ENCODE assay signal across 1 cellular context in the genomic region with DNA sequence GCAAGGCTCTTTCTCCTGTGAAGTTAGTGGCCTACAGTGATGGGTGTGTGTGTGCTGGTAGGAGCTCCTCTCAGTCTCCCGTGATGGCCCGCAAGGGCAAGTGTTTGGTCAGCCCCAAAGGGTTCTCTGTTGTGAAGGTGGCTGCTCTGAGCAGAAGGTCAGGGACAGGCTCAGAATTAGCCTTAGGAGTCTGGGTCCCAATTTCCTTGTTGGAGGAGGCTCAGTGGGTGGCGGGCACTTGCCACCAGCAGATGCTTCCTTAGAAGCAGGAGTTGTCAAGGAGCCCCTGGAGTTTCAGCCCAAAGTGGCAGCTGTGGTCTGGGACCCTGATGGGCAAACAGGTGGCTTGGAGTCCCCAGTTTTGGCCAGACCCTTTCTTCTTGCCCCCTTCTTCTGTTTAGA.
TF ChIP-seq lines count a peak whose summit lies in the region.

No MANE protein-coding gene starts in this region.

TF ChIP-seq in GM23338, 12 proteins besides CTCF, POLR2A, EP300 and RAD21 (continued from another document):
- TF ChIP-seq, protein P1, sequence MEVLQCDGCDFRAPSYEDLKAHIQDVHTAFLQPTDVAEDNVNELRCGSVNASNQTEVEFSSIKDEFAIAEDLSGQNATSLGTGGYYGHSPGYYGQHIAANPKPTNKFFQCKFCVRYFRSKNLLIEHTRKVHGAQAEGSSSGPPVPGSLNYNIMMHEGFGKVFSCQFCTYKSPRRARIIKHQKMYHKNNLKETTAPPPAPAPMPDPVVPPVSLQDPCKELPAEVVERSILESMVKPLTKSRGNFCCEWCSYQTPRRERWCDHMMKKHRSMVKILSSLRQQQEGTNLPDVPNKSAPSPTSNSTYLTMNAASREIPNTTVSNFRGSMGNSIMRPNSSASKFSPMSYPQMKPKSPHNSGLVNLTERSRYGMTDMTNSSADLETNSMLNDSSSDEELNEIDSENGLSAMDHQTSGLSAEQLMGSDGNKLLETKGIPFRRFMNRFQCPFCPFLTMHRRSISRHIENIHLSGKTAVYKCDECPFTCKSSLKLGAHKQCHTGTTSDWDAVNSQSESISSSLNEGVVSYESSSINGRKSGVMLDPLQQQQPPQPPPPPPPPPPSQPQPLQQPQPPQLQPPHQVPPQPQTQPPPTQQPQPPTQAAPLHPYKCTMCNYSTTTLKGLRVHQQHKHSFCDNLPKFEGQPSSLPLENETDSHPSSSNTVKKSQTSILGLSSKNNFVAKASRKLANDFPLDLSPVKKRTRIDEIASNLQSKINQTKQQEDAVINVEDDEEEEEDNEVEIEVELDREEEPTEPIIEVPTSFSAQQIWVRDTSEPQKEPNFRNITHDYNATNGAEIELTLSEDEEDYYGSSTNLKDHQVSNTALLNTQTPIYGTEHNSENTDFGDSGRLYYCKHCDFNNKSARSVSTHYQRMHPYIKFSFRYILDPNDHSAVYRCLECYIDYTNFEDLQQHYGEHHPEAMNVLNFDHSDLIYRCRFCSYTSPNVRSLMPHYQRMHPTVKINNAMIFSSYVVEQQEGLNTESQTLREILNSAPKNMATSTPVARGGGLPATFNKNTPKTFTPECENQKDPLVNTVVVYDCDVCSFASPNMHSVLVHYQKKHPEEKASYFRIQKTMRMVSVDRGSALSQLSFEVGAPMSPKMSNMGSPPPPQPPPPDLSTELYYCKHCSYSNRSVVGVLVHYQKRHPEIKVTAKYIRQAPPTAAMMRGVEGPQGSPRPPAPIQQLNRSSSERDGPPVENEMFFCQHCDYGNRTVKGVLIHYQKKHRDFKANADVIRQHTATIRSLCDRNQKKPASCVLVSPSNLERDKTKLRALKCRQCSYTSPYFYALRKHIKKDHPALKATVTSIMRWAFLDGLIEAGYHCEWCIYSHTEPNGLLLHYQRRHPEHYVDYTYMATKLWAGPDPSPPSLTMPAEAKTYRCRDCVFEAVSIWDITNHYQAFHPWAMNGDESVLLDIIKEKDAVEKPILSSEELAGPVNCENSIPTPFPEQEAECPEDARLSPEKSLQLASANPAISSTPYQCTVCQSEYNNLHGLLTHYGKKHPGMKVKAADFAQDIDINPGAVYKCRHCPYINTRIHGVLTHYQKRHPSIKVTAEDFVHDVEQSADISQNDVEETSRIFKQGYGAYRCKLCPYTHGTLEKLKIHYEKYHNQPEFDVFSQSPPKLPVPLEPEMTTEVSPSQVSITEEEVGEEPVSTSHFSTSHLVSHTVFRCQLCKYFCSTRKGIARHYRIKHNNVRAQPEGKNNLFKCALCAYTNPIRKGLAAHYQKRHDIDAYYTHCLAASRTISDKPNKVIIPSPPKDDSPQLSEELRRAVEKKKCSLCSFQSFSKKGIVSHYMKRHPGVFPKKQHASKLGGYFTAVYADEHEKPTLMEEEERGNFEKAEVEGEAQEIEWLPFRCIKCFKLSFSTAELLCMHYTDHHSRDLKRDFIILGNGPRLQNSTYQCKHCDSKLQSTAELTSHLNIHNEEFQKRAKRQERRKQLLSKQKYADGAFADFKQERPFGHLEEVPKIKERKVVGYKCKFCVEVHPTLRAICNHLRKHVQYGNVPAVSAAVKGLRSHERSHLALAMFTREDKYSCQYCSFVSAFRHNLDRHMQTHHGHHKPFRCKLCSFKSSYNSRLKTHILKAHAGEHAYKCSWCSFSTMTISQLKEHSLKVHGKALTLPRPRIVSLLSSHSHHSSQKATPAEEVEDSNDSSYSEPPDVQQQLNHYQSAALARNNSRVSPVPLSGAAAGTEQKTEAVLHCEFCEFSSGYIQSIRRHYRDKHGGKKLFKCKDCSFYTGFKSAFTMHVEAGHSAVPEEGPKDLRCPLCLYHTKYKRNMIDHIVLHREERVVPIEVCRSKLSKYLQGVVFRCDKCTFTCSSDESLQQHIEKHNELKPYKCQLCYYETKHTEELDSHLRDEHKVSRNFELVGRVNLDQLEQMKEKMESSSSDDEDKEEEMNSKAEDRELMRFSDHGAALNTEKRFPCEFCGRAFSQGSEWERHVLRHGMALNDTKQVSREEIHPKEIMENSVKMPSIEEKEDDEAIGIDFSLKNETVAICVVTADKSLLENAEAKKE (CRISPR knock-in tag; IDR thresholded peaks at IDR 0.05), result no peak
- TF ChIP-seq EZH2 (IDR thresholded peaks at IDR 0.05; ENCODE audit: low read depth, unreplicated experiment) (no peak), EZH2phosphoT487 (IDR thresholded peaks at IDR 0.05; ENCODE audit: unreplicated experiment) (no peak)
TF ChIP-seq in GM23338: peak in this region for 0.
